Comparison of ENCODE assay signal across 19 cellular contexts in genomic region chr21:45176141-45176540, GRCh38.
DNase-seq lines count a peak whose midpoint lies in the region; ATAC-seq, FAIRE-seq and TF ChIP-seq lines count a peak whose summit lies in the region.
"Had no signal": no experiment of that assay in that cellular context is flagged by ENCODE, and none has a peak within 500 bp of the region (broad histone marks: within the 10 kb centered on the region; RNA-seq: fewer than 3 reads in every experiment).

No MANE protein-coding gene starts in this region.

- FAIRE-seq in HepG2 (lab: Jason Lieb, UNC) (no peak), HTR-8/SVneo (lab: Jason Lieb, UNC) (no peak), RCC 7860 (lab: Jason Lieb, UNC) (no peak)
- FAIRE-seq: GM12892, GM18507, H54 had no signal

- H3K4ac ChIP-seq in neuronal stem cell (ENCODE audit: low read length), result no peak overlapping the region

- no peak overlapping the region for H2BK12ac ChIP-seq in neuronal stem cell (ENCODE audit: low read length)

- no peak overlapping the region for H3K18ac ChIP-seq in neuronal stem cell (ENCODE audit: low read length)

- ATAC-seq in HepG2 (no peak), right lobe of liver (no peak)
- ATAC-seq: GM23338, HCT116 had no signal

- no peak for TF ChIP-seq EP300 in HepG2 (IDR thresholded peaks at IDR 0.05; ENCODE audit: low read depth in 2 of 2, low read length in 2 of 2)
- no peak for TF ChIP-seq EP300 in HepG2 (CRISPR knock-in tag; IDR thresholded peaks at IDR 0.05; ENCODE audit: borderline replicate concordance)

- no TSS peak for BruUV-seq in HepG2 (replicated peaks; lab: Mats Ljungman, UMichigan)

- POLR2A ChIA-PET in HepG2 (lab: Yijun Ruan, JAX), result no interaction called here

- no peaks in the 10 kb centered on the region for H3K79me1 ChIP-seq in neuronal stem cell (ENCODE audit: low read depth, low read length)

- in situ Hi-C loops in HepG2 (cut with HindIII; ENCODE audit: extremely low pct_ligation_motif_present, low pct_unique_long_range_greater_than_20kb), result no loop called here

- no peak overlapping the region for H2BK120ac ChIP-seq in neuronal stem cell (ENCODE audit: low read depth, low read length)

- no peak overlapping the region for H2AFZ ChIP-seq in HepG2 (ENCODE audit: low read length)
- H2AFZ ChIP-seq in neuronal stem cell (ENCODE audit: low read length), result no peak overlapping the region
- H2AFZ ChIP-seq: GM23338 had no signal

- DNase-seq in HepG2 (ENCODE audit: low spot score), result no peak
- DNase-seq in right lobe of liver, result no peak
- DNase-seq in coronary artery (ENCODE audit: low spot score), result peak; percentile 52
- DNase-seq in neuronal stem cell (ENCODE audit: low spot score), result no peak
- no peak for DNase-seq in NCI-H524 treated with DMSO at 0.1 percent for 48 hours (lab: John Stamatoyannopoulos, UW)
- no peak for DNase-seq in HTR-8/SVneo (ENCODE audit: insufficient read length, low spot score)
- no peak for DNase-seq in RCC 7860 (ENCODE audit: low spot score)
- DNase-seq: BE2C; C1 segment of cervical spinal cord; CD4-positive, alpha-beta memory T cell; DMS153; DMS79; GDM1; HFFc6 had no signal

- H2BK15ac ChIP-seq in neuronal stem cell (ENCODE audit: low read length), result no peak overlapping the region

- TF ChIP-seq RAD21 in HepG2 (CRISPR knock-in tag; IDR thresholded peaks at IDR 0.05), result no peak

- no peak overlapping the region for H4K8ac ChIP-seq in neuronal stem cell (ENCODE audit: low read depth, low read length)

- H3K36me3 ChIP-seq in HepG2 (replicated peaks in 1 of 2; ENCODE audit: control insufficient read depth in 1 of 2, insufficient read depth in 2 of 2, low read length in 2 of 2), result 0 out of 5 replicates have a peak, but pooled peaks cover 3 to 7% of the 10 kb centered on the region in 2 experiments
- peaks cover 0 to 2% (median 0%) of the 10 kb centered on the region in 4 donors for H3K36me3 ChIP-seq in right lobe of liver
- no peaks in the 10 kb centered on the region for H3K36me3 ChIP-seq in neuronal stem cell (replicated peaks in 1 of 2; ENCODE audit: control insufficient read depth in 2 of 2, insufficient read depth in 2 of 2, low read length in 2 of 2)

- no peak for TF ChIP-seq CTCF in HepG2 (CRISPR knock-in tag; IDR thresholded peaks at IDR 0.05)
- no peak for TF ChIP-seq CTCF in right lobe of liver (IDR thresholded peaks at IDR 0.05)
- TF ChIP-seq CTCF in coronary artery (IDR thresholded peaks at IDR 0.05), result no peak

- H3K27ac ChIP-seq in HepG2 (ENCODE audit: extremely low read length, insufficient read depth, low read length), result no peak overlapping the region
- no peak overlapping the region for H3K27ac ChIP-seq in right lobe of liver
- H3K27ac ChIP-seq in coronary artery, result no peak overlapping the region
- no peak overlapping the region for H3K27ac ChIP-seq in neuronal stem cell (replicated peaks; ENCODE audit: low read length)

- H3K27me3 ChIP-seq in HepG2 (ENCODE audit: control insufficient read depth in 1 of 2, insufficient read depth in 2 of 2, low read length in 2 of 2) (no peaks in the 10 kb centered on the region), right lobe of liver (no peaks in the 10 kb centered on the region), neuronal stem cell (ENCODE audit: control insufficient read depth in 3 of 3, insufficient read depth in 3 of 3, low read depth in 1 of 3, low read length in 3 of 3) (no peaks in the 10 kb centered on the region)
- H3K27me3 ChIP-seq: BE2C had no signal

- H3K14ac ChIP-seq in neuronal stem cell (ENCODE audit: low read length), result no peak overlapping the region

- H3K4me1 ChIP-seq in HepG2 (ENCODE audit: insufficient read depth, low read length), result no peaks in the 10 kb centered on the region
- H3K4me1 ChIP-seq in right lobe of liver, result no peaks in the 10 kb centered on the region
- peaks cover 2 to 6% of the 10 kb centered on the region in 2 donors for H3K4me1 ChIP-seq in neuronal stem cell (ENCODE audit: control insufficient read depth in 2 of 2, insufficient read depth in 1 of 2, low read depth in 1 of 2, low read length in 2 of 2)
- H3K4me1 ChIP-seq: BE2C had no signal

- intact Hi-C loops in HepG2 (cut with micrococcal nuclease; ENCODE audit: unreplicated experiment) (no loop called here), right lobe of liver (cut with DNase I) (no loop called here)

- H3K79me2 ChIP-seq in HepG2 (ENCODE audit: insufficient read depth, low read length), result no peaks in the 10 kb centered on the region

- H3K9me3 ChIP-seq in HepG2 (ENCODE audit: low read length), result no peaks in the 10 kb centered on the region
- no peaks in the 10 kb centered on the region for H3K9me3 ChIP-seq in right lobe of liver
- H3K9me3 ChIP-seq in neuronal stem cell (replicated peaks in 1 of 2; ENCODE audit: control insufficient read depth in 2 of 2, insufficient read depth in 1 of 2, low read depth in 1 of 2, low read length in 2 of 2), result peaks cover 0 to 2% of the 10 kb centered on the region in 2 donors
- H3K9me3 ChIP-seq: BE2C had no signal

- 96% methylated on average over 15 of the region's 16 CpGs for WGBS in HepG2 (ENCODE audit: low lambda C conversion rate)
- WGBS in right lobe of liver (ENCODE audit: insufficient coverage, low coverage, low lambda C conversion rate, missing lambda C conversion rate), result 96% methylated on average over 5 of the region's 16 CpGs
- no CpG with 5 or more reads among the region's 16 CpGs for WGBS in neuronal stem cell (ENCODE audit: extremely low coverage in 2 of 2, insufficient read length in 2 of 2, insufficient replicate concordance in 1 of 2), 2 donors

- H3K4me3 ChIP-seq in HepG2 (replicated peaks in 1 of 3; ENCODE audit: insufficient read depth in 1 of 3, low read depth in 2 of 3, low read length in 3 of 3), result no peak overlapping the region
- no peak overlapping the region for H3K4me3 ChIP-seq in right lobe of liver
- H3K4me3 ChIP-seq in coronary artery, result no peak overlapping the region
- H3K4me3 ChIP-seq in neuronal stem cell (ENCODE audit: low read length in 2 of 2), result no peak overlapping the region
- H3K4me3 ChIP-seq: GM23338 had no signal

- TF ChIP-seq POLR2A in HepG2 (IDR thresholded peaks at IDR 0.05; ENCODE audit: insufficient read depth in 1 of 2, low read depth in 2 of 2, low read length in 2 of 2) (no peak), right lobe of liver (IDR thresholded peaks at IDR 0.05) (no peak)

- no peak overlapping the region for H4K91ac ChIP-seq in neuronal stem cell (ENCODE audit: low read depth, low read length, poor library complexity)

- CTCF ChIA-PET in HepG2 (lab: Yijun Ruan, JAX; ENCODE audit: low intra/inter-chr PET ratio, low total read pairs), result no interaction called here

- H3K4me2 ChIP-seq in HepG2 (ENCODE audit: low read depth, low read length) (no peak overlapping the region), neuronal stem cell (ENCODE audit: insufficient read depth, low read length, poor library complexity, severe bottlenecking) (no peak overlapping the region)
- H3K4me2 ChIP-seq: GM23338 had no signal

- H2AK5ac ChIP-seq in neuronal stem cell (ENCODE audit: low read depth, low read length), result no peak overlapping the region

- H3K23ac ChIP-seq in neuronal stem cell (ENCODE audit: low read depth, low read length, poor library complexity), result peak overlapping the region; percentile 25

- no peak overlapping the region for H2BK5ac ChIP-seq in neuronal stem cell (ENCODE audit: low read length)

- no peaks in the 10 kb centered on the region for H4K20me1 ChIP-seq in HepG2 (ENCODE audit: insufficient read depth, low read length)

- no peak overlapping the region for H3K9ac ChIP-seq in HepG2 (ENCODE audit: insufficient read depth, low read depth, low read length)
- H3K9ac ChIP-seq in neuronal stem cell (ENCODE audit: low read depth, low read length, poor library complexity), result no peak overlapping the region

TF ChIP-seq in HepG2, 621 proteins besides CTCF, POLR2A, EP300 and RAD21:
- TF ChIP-seq PHF20 (CRISPR knock-in tag; IDR thresholded peaks at IDR 0.05) (0 out of 2 replicates have a peak, but pooled peaks have one; percentile 18), MYC (CRISPR knock-in tag; IDR thresholded peaks at IDR 0.05; ENCODE audit: borderline replicate concordance) (no peak)
